Comparison of ENCODE assay signal across 8 cellular contexts in the genomic region with DNA sequence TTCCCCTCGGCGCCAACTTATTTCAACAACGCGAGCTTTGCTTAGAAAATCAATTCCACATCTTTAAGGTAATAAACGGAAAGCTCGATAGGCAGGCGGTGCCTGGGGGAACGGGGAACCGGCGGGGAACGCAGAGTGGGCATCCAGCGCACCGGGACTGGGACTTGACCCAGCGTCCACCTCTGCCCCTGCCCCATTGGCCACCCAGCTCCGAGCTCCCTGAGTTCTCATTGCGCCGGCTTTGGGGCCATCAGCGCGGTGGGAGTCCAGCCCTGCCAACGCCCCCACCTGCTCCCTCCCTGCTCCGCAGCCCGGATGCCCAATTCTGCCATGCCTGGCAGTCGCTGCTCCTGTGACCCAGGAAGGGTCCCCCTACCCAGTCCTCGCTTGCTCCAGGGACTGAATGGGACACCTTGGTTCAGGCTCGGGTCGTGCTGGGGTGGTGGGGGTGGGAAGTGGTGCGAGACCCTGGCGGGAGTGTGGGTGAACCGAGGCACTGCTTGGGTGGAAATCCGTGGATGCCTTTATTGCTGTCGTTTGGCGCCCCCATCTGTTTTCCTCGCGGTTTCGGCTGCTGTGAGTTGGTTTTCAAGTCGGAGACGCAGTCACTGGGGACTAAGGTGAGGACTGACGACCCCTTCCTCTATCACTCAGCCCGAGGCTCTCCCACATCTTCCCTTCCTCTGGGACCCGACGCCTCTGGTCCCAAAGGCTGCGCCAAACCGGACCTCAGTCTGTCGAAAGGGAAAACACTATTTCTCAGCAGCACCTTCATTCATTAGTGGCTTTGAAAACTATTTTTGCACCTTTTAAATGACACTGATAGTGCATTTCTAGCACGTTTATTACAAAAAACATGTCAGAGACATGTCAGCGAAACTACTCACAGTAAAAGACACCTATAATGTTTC. TPM values are rescaled to one million over a fixed set of nuclear protein-coding genes. Genes with fewer than 3 reads are reported as not detected.
A peak's percentile ranks its signal among the peaks of the same experiment; 100 is the strongest.
DNase-seq lines count a peak whose midpoint lies in the region; ATAC-seq and TF ChIP-seq lines count a peak whose summit lies in the region.

No MANE protein-coding gene starts in this region.

- H3K4me2 ChIP-seq in MM.1S (ENCODE audit: low read depth, low read length) = peak overlapping the region; percentile 32; the same call in 1 of the 2 replicates

- no peaks in the 10 kb centered on the region for H3K79me2 ChIP-seq in MM.1S (ENCODE audit: low read length)

- H3K27me3 ChIP-seq in MM.1S (replicated peaks; ENCODE audit: insufficient read depth, low read length) (0 out of 2 replicates have a peak, but pooled peaks cover 9% of the 10 kb centered on the region), adrenal gland (peaks cover 96% of the 10 kb centered on the region)

- H3K9me3 ChIP-seq in MM.1S (replicated peaks; ENCODE audit: insufficient read depth, low read length) (no peaks in the 10 kb centered on the region), adrenal gland (replicated peaks in 1 of 3) (no peaks in the 10 kb centered on the region)

- intact Hi-C loops in adrenal gland (cut with DNase I) (loop anchor here in 1 of 2 donors (10.0 kb wide), 1 partner anchor 401 kb away; no protein-coding TSS in a partner anchor), left colon (cut with DNase I, micrococcal nuclease) (no loop called here)

- no peak overlapping the region for H3K9ac ChIP-seq in MM.1S (ENCODE audit: low read length)

- H3K27ac ChIP-seq in MM.1S (ENCODE audit: low read length) (no peak overlapping the region), adrenal gland (no peak overlapping the region)

- no peaks in the 10 kb centered on the region for H4K20me1 ChIP-seq in MM.1S (ENCODE audit: insufficient read depth, low read length)

- TF ChIP-seq CTCF in MM.1S (IDR thresholded peaks at IDR 0.05; ENCODE audit: low read length) (peak; percentile 44), adrenal gland (IDR thresholded peaks at IDR 0.05) (peak in 4 of 6 experiments; percentile 21 to 47 (median 36))

- H3F3A ChIP-seq in MM.1S (ENCODE audit: insufficient read depth, low read length) = no peaks in the 10 kb centered on the region

- H3K9me2 ChIP-seq in MM.1S (replicated peaks; ENCODE audit: insufficient read depth, low read length) = no peaks in the 10 kb centered on the region

- WGBS in adrenal gland, 4 donors = 4 to 8% (median 4%) methylated on average over 30 to 46 of the region's 46 CpGs

- H3K4me3 ChIP-seq in MM.1S (ENCODE audit: low read length) = no peak overlapping the region
- H3K4me3 ChIP-seq in adrenal gland = no peak overlapping the region

- 0 out of 2 replicates have a peak overlapping the region, but pooled peaks have one; percentile 6 for H2AFZ ChIP-seq in MM.1S (ENCODE audit: low read length)

- H3K4me1 ChIP-seq in MM.1S (ENCODE audit: low read length) (no peaks in the 10 kb centered on the region), adrenal gland (replicated peaks in 1 of 2) (peaks cover 4 to 8% of the 10 kb centered on the region in 2 donors)

- DNase-seq in NCI-H345 (lab: John Stamatoyannopoulos, UW) (peak; percentile 75), NCI-H345 treated with DMSO at 0.1 percent for 48 hours (lab: John Stamatoyannopoulos, UW; ENCODE audit: unreplicated experiment) (no peak), MM.1S (no peak), adrenal gland (peak in 3 of 7 donors; percentile 44 to 65 (median 44)), left colon (no peak)
- DNase-seq in stimulated activated CD4-positive, alpha-beta T cell treated with anti-CD3 and anti-CD28 coated beads, Interleukin-12 subunit alpha, Interleukin-12 subunit beta, amount 100 ng/mL, for 4 hours = no peak

- no peak for TF ChIP-seq POLR2A in adrenal gland (IDR thresholded peaks at IDR 0.05)

- H3K36me3 ChIP-seq in MM.1S (replicated peaks; ENCODE audit: insufficient read depth, low read length) (no peaks in the 10 kb centered on the region), adrenal gland (replicated peaks in 1 of 2) (no peaks in the 10 kb centered on the region)

- ATAC-seq in left colon (peak; percentile 34), HG03521 (IDR thresholded peaks at IDR 0.05; ENCODE audit: unreplicated experiment) (no peak), HG02840 (IDR thresholded peaks at IDR 0.05; ENCODE audit: low FRiP score, unreplicated experiment) (no peak)

RNA-seq across cellular contexts. Expression of gene EVX2, which starts 2.4 kb away (rescaled TPM):
- not detected for total RNA-seq in adrenal gland
- polyA plus RNA-seq in adrenal gland = not detected
- total RNA-seq in left colon = not detected

RNA-seq across cellular contexts. Expression of gene HOXD13, which starts 6.4 kb away (rescaled TPM):
- total RNA-seq in adrenal gland = not detected
- polyA plus RNA-seq in adrenal gland = not detected
- total RNA-seq in left colon = under 1 TPM; 0.14 to 0.15 TPM

RNA-seq across cellular contexts. Expression of gene HOXD12, which starts 13.5 kb away (rescaled TPM):
- total RNA-seq in adrenal gland (not detected), left colon (not detected)
- polyA plus RNA-seq in adrenal gland = not detected

RNA-seq across cellular contexts. Expression of gene HOXD11, which starts 21.0 kb away (rescaled TPM):
- total RNA-seq in adrenal gland (not detected), left colon (1 to 10 TPM in 1 of 2 donors, under 1 TPM in 1; 0.37 to 4.2 TPM)
- polyA plus RNA-seq in adrenal gland = not detected

RNA-seq across cellular contexts. Expression of gene HOXD10, which starts 30.5 kb away (rescaled TPM):
- total RNA-seq in adrenal gland (under 1 TPM in 2 of 8 donors, not detected in 6; 0.14 to 0.23 TPM), left colon (10 to 100 TPM in 1 of 2 donors, 1 to 10 TPM in 1; 1.0 to 14.8 TPM)
- polyA plus RNA-seq in adrenal gland = under 1 TPM in 1 of 3 donors, not detected in 2; 0.11 TPM
